ENCODE assay signal across 10 cellular contexts in the genomic region with DNA sequence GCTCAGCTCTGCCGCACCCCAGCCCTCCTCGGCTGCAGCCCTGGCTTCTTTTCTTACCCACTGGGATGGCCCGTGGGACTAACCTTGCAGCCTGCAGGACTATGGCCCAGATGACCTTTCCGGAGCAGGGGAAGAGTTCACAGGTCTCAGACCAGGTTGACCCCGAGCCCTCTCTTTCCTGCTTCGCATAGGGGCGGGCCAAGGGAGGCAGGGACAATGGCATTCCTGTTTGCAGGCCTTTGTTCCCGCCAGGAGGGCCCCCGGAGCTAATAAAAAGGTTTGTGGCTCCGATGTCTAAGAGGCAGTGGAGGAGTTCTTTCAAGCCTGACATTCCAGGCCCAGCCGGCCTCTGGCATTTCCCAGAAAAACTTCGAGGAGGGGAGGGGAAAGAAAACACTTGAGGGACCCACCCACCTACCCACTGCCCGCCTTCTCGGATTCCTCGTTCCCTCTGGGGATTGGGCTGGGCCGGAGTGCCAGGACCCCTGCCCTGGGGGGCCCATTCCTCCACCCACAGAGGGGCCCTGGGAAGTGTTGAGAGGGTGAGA. TPM values are rescaled to one million over a fixed set of nuclear protein-coding genes. Genes with fewer than 3 reads are reported as not detected.
A peak's percentile ranks its signal among the peaks of the same experiment; 100 is the strongest.
DNase-seq lines count a peak whose midpoint lies in the region; ATAC-seq and TF ChIP-seq lines count a peak whose summit lies in the region.
"Had no signal": no experiment of that assay in that cellular context is flagged by ENCODE, and none has a peak within 500 bp of the region (broad histone marks: within the 10 kb centered on the region; RNA-seq: fewer than 3 reads in every experiment).

No MANE protein-coding gene starts in this region.

- peak overlapping the region; percentile 93 for H3K23ac ChIP-seq in mesendoderm (ENCODE audit: low read length)

- no peak for ATAC-seq in GM18867 (IDR thresholded peaks at IDR 0.05; ENCODE audit: unreplicated experiment)
- ATAC-seq in GM21360 (IDR thresholded peaks at IDR 0.05; ENCODE audit: unreplicated experiment): no peak

- peak overlapping the region; percentile 21 for H2BK120ac ChIP-seq in mesendoderm (ENCODE audit: low read depth, low read length)

- H3K4me3 ChIP-seq in mesendoderm (ENCODE audit: low read length) (no peak overlapping the region), tibial artery (no peak overlapping the region)

- peak overlapping the region; percentile 40 for H3K4ac ChIP-seq in mesendoderm (ENCODE audit: low read depth, low read length)

- H3K4me1 ChIP-seq in mesendoderm (ENCODE audit: control insufficient read depth, low read depth, low read length) (peaks cover 25% of the 10 kb centered on the region), tibial artery (peaks cover 0 to 22% (median 19%) of the 10 kb centered on the region in 4 donors)

- WGBS in mesendoderm (ENCODE audit: extremely low coverage, insufficient coverage, low lambda C conversion rate): no CpG with 5 or more reads among the region's 16 CpGs

- peak overlapping the region; percentile 13 for H3K4me2 ChIP-seq in mesendoderm (ENCODE audit: low read length)

- H3K36me3 ChIP-seq in mesendoderm (ENCODE audit: control insufficient read depth, insufficient read depth, low read length) (no peaks in the 10 kb centered on the region), tibial artery (no peaks in the 10 kb centered on the region)

- peak overlapping the region; percentile 92 for H2BK5ac ChIP-seq in mesendoderm (ENCODE audit: low read length)

- peak overlapping the region; percentile 92 for H3K27ac ChIP-seq in mesendoderm (ENCODE audit: low read depth, low read length)
- H3K27ac ChIP-seq in tibial artery: peak overlapping the region; percentile 55 to 66

- H3K56ac ChIP-seq in mesendoderm (ENCODE audit: low read length): peak overlapping the region; percentile 91

- H4K5ac ChIP-seq in mesendoderm (ENCODE audit: low read length): peak overlapping the region; percentile 97

- intact Hi-C loops in tibial artery (cut with DNase I; ENCODE audit: low total_unique reads): no loop called here

- H3K79me2 ChIP-seq in mesendoderm (ENCODE audit: control insufficient read depth, insufficient read depth, low read length): no peaks in the 10 kb centered on the region

- no peak for TF ChIP-seq CTCF in tibial artery (IDR thresholded peaks at IDR 0.05)

- no peak overlapping the region for H4K8ac ChIP-seq in mesendoderm (ENCODE audit: low read depth, low read length)

- no peaks in the 10 kb centered on the region for H3K27me3 ChIP-seq in mesendoderm (ENCODE audit: insufficient read depth, low read length, poor library complexity)
- no peaks in the 10 kb centered on the region for H3K27me3 ChIP-seq in tibial artery

- no peaks in the 10 kb centered on the region for H3K9me3 ChIP-seq in tibial artery

- H3K18ac ChIP-seq in mesendoderm (ENCODE audit: low read length): peak overlapping the region; percentile 82

- H3K9ac ChIP-seq in mesendoderm (ENCODE audit: low read length): peak overlapping the region; percentile 72

- DNase-seq in RPMI7951 (ENCODE audit: low read depth) (peak; percentile 47), epidermal melanocyte (ENCODE audit: insufficient read length, low spot score) (peak; percentile 57), mesendoderm (peak; percentile 97), tibial artery (no peak), putamen (ENCODE audit: low spot score) (no peak)
- DNase-seq: activated CD4-positive, CD25-positive, alpha-beta regulatory T cell; EL; foreskin melanocyte had no signal

- peak overlapping the region; percentile 92 for H2AK5ac ChIP-seq in mesendoderm (ENCODE audit: low read length)

- no peak overlapping the region for H2BK15ac ChIP-seq in mesendoderm (replicated peaks; ENCODE audit: low read depth)

- H3K79me1 ChIP-seq in mesendoderm (ENCODE audit: low read length): no peaks in the 10 kb centered on the region

RNA-seq across cellular contexts. Expression of gene SOCS3, which starts 5.8 kb away (rescaled TPM):
- total RNA-seq in RPMI7951 (2014; rRNA removed; shearing (Covaris generic)): 6.2 and 10.6 TPM in 2 replicates
- 11.2 TPM for polyA plus RNA-seq in mesendoderm (2013, experiment 1 of 2)
- 11.0 TPM for polyA plus RNA-seq in mesendoderm (2013, experiment 2 of 2)

RNA-seq across cellular contexts. Expression of gene PGS1, which starts 12.8 kb away (rescaled TPM):
- 19.5 and 21.9 TPM in 2 replicates for total RNA-seq in RPMI7951 (2014; rRNA removed; shearing (Covaris generic))
- polyA plus RNA-seq in mesendoderm (2013, experiment 1 of 2): 24.0 TPM
- 23.5 TPM for polyA plus RNA-seq in mesendoderm (2013, experiment 2 of 2)

Comparison
In these comparisons a context has a peak if more than half of its experiments do, and no peak if none do; other contexts are left out.
1. DNase-seq: peak in RPMI7951 (single experiment), epidermal melanocyte (single experiment) and mesendoderm (single experiment); none in tibial artery (0 of 2) and putamen (single experiment).